Comparison of ENCODE assay signal across 1 cellular context in genomic region chr5:132477784-132478497, GRCh38.
TF ChIP-seq lines count a peak whose summit lies in the region.

No MANE protein-coding gene starts in this region.

TF ChIP-seq in HepG2, 621 proteins besides CTCF, POLR2A, EP300 and RAD21 (continued from another document and continues in another):
- no peak for TF ChIP-seq ZBED4 (CRISPR knock-in tag; IDR thresholded peaks at IDR 0.05; ENCODE audit: borderline replicate concordance)
- TF ChIP-seq ZNF609 (CRISPR knock-in tag; IDR thresholded peaks at IDR 0.05; ENCODE audit: borderline replicate concordance): no peak
- 0 out of 2 replicates have a peak, but pooled peaks have one; percentile 36 for TF ChIP-seq ZBTB34 (CRISPR knock-in tag; IDR thresholded peaks at IDR 0.05)
- no peak for TF ChIP-seq ZBTB49 (CRISPR knock-in tag; IDR thresholded peaks at IDR 0.05; ENCODE audit: borderline replicate concordance)
- TF ChIP-seq SIN3A (IDR thresholded peaks at IDR 0.05; ENCODE audit: borderline replicate concordance, low read depth, low read length): no peak
- TF ChIP-seq ZNF574 (CRISPR knock-in tag; IDR thresholded peaks at IDR 0.05): no peak
- TF ChIP-seq GPN1 (CRISPR knock-in tag; IDR thresholded peaks at IDR 0.05; ENCODE audit: borderline replicate concordance): no peak
- no peak for TF ChIP-seq ZBTB37 (CRISPR knock-in tag; IDR thresholded peaks at IDR 0.05)
- no peak for TF ChIP-seq ZEB1 (IDR thresholded peaks at IDR 0.05; ENCODE audit: insufficient replicate concordance, low read depth)
- TF ChIP-seq NFE2L1 (CRISPR knock-in tag; IDR thresholded peaks at IDR 0.05; ENCODE audit: borderline replicate concordance): no peak
- no peak for TF ChIP-seq ARNTL (CRISPR knock-in tag; IDR thresholded peaks at IDR 0.05)
- peak; percentile 30 for TF ChIP-seq IKZF4 (CRISPR knock-in tag; IDR thresholded peaks at IDR 0.05; ENCODE audit: borderline replicate concordance, low read depth, not compliant biosample characterization)
- TF ChIP-seq CSRNP1 (CRISPR knock-in tag; IDR thresholded peaks at IDR 0.05): 0 out of 2 replicates have a peak, but pooled peaks have one; percentile 33
- no peak for TF ChIP-seq SPEN (CRISPR knock-in tag; IDR thresholded peaks at IDR 0.05; ENCODE audit: low read depth)
- TF ChIP-seq CBX1 (IDR thresholded peaks at IDR 0.05; ENCODE audit: low read depth): no peak
- no peak for TF ChIP-seq ZKSCAN1 (IDR thresholded peaks at IDR 0.05; ENCODE audit: low read length)
- no peak for TF ChIP-seq FOXM1 (CRISPR knock-in tag; IDR thresholded peaks at IDR 0.05)
- TF ChIP-seq UBTF (CRISPR knock-in tag; IDR thresholded peaks at IDR 0.05): peak; percentile 63; the same call in 1 of the 2 replicates
- no peak for TF ChIP-seq ELF1 (CRISPR knock-in tag; IDR thresholded peaks at IDR 0.05)
- no peak for TF ChIP-seq TSC22D2 (CRISPR knock-in tag; IDR thresholded peaks at IDR 0.05; ENCODE audit: borderline replicate concordance)
- peak; percentile 94 for TF ChIP-seq ZNF687 (CRISPR knock-in tag; IDR thresholded peaks at IDR 0.05)
- no peak; the same call in 1 of the 2 replicates for TF ChIP-seq CHD2 (IDR thresholded peaks at IDR 0.05; ENCODE audit: low read depth, low read length)
